In genomic region chr19:49857061-49857833, GRCh38 we compare ENCODE assay signal across 15 cellular contexts. TPM values are rescaled to one million over a fixed set of nuclear protein-coding genes. Genes with fewer than 3 reads are reported as not detected.
DNase-seq lines count a peak whose midpoint lies in the region; ATAC-seq, FAIRE-seq and TF ChIP-seq lines count a peak whose summit lies in the region.
"Had no signal": no experiment of that assay in that cellular context is flagged by ENCODE, and none has a peak within 500 bp of the region (broad histone marks: within the 10 kb centered on the region; RNA-seq: fewer than 3 reads in every experiment).

No MANE protein-coding gene starts in this region.

- no peak overlapping the region for H2BK120ac ChIP-seq in H9 (ENCODE audit: low read depth, low read length, poor library complexity, severe bottlenecking)
- H2BK120ac ChIP-seq in neuronal stem cell (ENCODE audit: low read depth, low read length): no peak overlapping the region

- H3K56ac ChIP-seq in H9 (ENCODE audit: insufficient read length, low read depth, low read length): no peak overlapping the region

- H3K9me3 ChIP-seq in H9 (ENCODE audit: control insufficient read depth, low read depth, low read length): no peaks in the 10 kb centered on the region
- no peaks in the 10 kb centered on the region for H3K9me3 ChIP-seq in K562 (replicated peaks; ENCODE audit: control insufficient read depth, insufficient read depth, low read depth, low read length)
- H3K9me3 ChIP-seq in neuronal stem cell (replicated peaks in 1 of 2; ENCODE audit: control insufficient read depth in 2 of 2, insufficient read depth in 1 of 2, low read depth in 1 of 2, low read length in 2 of 2): no peaks in the 10 kb centered on the region
- H3K9me3 ChIP-seq in lower lobe of right lung: no peaks in the 10 kb centered on the region
- H3K9me3 ChIP-seq: BLaER1 treated with 17β-estradiol and CSF1 and Interleukin-3, amounts not matched to agents 10 nM and 100 nM; left lung had no signal

- peaks cover 2% of the 10 kb centered on the region; the same call in 1 of the 2 replicates for H3K27me3 Mint-ChIP-seq in H9 (ENCODE audit: low read depth)
- H3K27me3 Mint-ChIP-seq: activated CD4-positive, alpha-beta memory T cell treated with anti-CD3 and anti-CD28 coated beads for 36 hours had no signal

- H3K9ac ChIP-seq in H9 (ENCODE audit: extremely low read depth, insufficient read length, low read length) (no peak overlapping the region), K562 (ENCODE audit: insufficient read depth in 1 of 2, low read depth in 2 of 2, low read length in 2 of 2) (peak overlapping the region in 1 of 2 experiments; percentile 24; a peak in 1 of 4 replicates), neuronal stem cell (ENCODE audit: low read depth, low read length, poor library complexity) (peak overlapping the region; percentile 70)

- no peak for FAIRE-seq in K562 (lab: Jason Lieb, UNC)

- H2BK15ac ChIP-seq in H9 (ENCODE audit: low read depth, low read length) (no peak overlapping the region), neuronal stem cell (ENCODE audit: low read length) (no peak overlapping the region)

- no peak overlapping the region for H3K4ac ChIP-seq in H9 (ENCODE audit: low read depth, low read length)
- no peak overlapping the region for H3K4ac ChIP-seq in neuronal stem cell (ENCODE audit: low read length)

- H3K14ac ChIP-seq in H9 (ENCODE audit: insufficient read depth, low read length): no peak overlapping the region; the same call in 1 of the 2 replicates
- no peak overlapping the region for H3K14ac ChIP-seq in neuronal stem cell (ENCODE audit: low read length)

- H2AFZ ChIP-seq in H9 (ENCODE audit: low read length): no peak overlapping the region
- H2AFZ ChIP-seq in K562 (ENCODE audit: low read depth, low read length): no peak overlapping the region
- no peak overlapping the region for H2AFZ ChIP-seq in neuronal stem cell (ENCODE audit: low read length)

- H4K8ac ChIP-seq in H9 (replicated peaks; ENCODE audit: insufficient read length, low read depth, low read length) (no peak overlapping the region), neuronal stem cell (ENCODE audit: low read depth, low read length) (no peak overlapping the region)

- POLR2A ChIA-PET in K562 (lab: Yijun Ruan, JAX): interaction anchor here (0.9 to 1.8 kb wide), 4 partner anchors 8 to 19 kb away, joined by 3 to 7 read pairs (median 4); no protein-coding TSS in a partner anchor

- CTCF ChIA-PET in K562 (lab: Yijun Ruan, JAX; ENCODE audit: low intra/inter-chr PET ratio): no interaction called here

- H4K91ac ChIP-seq in H9 (ENCODE audit: insufficient read length, low read depth, low read length) (no peak overlapping the region), neuronal stem cell (ENCODE audit: low read depth, low read length, poor library complexity) (no peak overlapping the region)

- H3K4me2 ChIP-seq in H9 (ENCODE audit: insufficient read depth, insufficient read length, low read length): no peak overlapping the region
- H3K4me2 ChIP-seq in K562 (ENCODE audit: insufficient read depth, low read length): no peak overlapping the region
- H3K4me2 ChIP-seq in neuronal stem cell (ENCODE audit: insufficient read depth, low read length, poor library complexity, severe bottlenecking): no peak overlapping the region
- H3K4me2 ChIP-seq: BLaER1 treated with 17β-estradiol and CSF1 and Interleukin-3, amounts not matched to agents 10 nM and 100 nM had no signal

- peak overlapping the region in 1 of 3 experiments; percentile 80; a peak in 3 of 7 replicates for H3K27ac Mint-ChIP-seq in H9
- H3K27ac Mint-ChIP-seq: activated CD4-positive, alpha-beta memory T cell treated with anti-CD3 and anti-CD28 coated beads for 36 hours had no signal

- no peaks in the 10 kb centered on the region for H3K9me3 Mint-ChIP-seq in H9
- H3K9me3 Mint-ChIP-seq: activated CD4-positive, alpha-beta memory T cell treated with anti-CD3 and anti-CD28 coated beads for 36 hours had no signal

- H4K20me1 ChIP-seq in H9 (ENCODE audit: control insufficient read depth, insufficient read depth, insufficient read length) (peaks cover 6% of the 10 kb centered on the region), K562 (replicated peaks; ENCODE audit: control insufficient read depth, insufficient read depth, low read length) (peaks cover 23% of the 10 kb centered on the region)

- ATAC-seq in K562: 0 out of 3 replicates have a peak, but pooled peaks have one; percentile 1
- ATAC-seq in lower lobe of right lung: no peak
- no peak for ATAC-seq in HG03460 (IDR thresholded peaks at IDR 0.05; ENCODE audit: unreplicated experiment)
- ATAC-seq in HG03521 (IDR thresholded peaks at IDR 0.05; ENCODE audit: unreplicated experiment): no peak
- ATAC-seq: left lung had no signal

- no peak overlapping the region for H3K23ac ChIP-seq in H9 (ENCODE audit: insufficient read length, low read depth, low read length)
- peak overlapping the region; percentile 80 for H3K23ac ChIP-seq in neuronal stem cell (ENCODE audit: low read depth, low read length, poor library complexity)

- peaks cover 15 to 25% of the 10 kb centered on the region in 2 experiments for H3K4me1 Mint-ChIP-seq in H9

- H3K23me2 ChIP-seq in H9 (ENCODE audit: insufficient read length, low read depth, low read length, poor library complexity, severe bottlenecking): peaks cover under 1% of the 10 kb centered on the region

- no peak overlapping the region for H3K4me3 Mint-ChIP-seq in H9
- H3K4me3 Mint-ChIP-seq: activated CD4-positive, alpha-beta memory T cell treated with anti-CD3 and anti-CD28 coated beads for 36 hours had no signal

- H2BK12ac ChIP-seq in H9 (ENCODE audit: insufficient read length, low read depth, low read length): no peak overlapping the region
- no peak overlapping the region for H2BK12ac ChIP-seq in neuronal stem cell (ENCODE audit: low read length)

- peak; percentile 40 for DNase-seq in D341Med (ENCODE audit: low spot score)
- peak; percentile 48 for DNase-seq in H9
- DNase-seq in K562 (ENCODE audit: extremely low read depth in 1 of 4, low spot score in 3 of 4): no peak
- DNase-seq in neuronal stem cell (ENCODE audit: low spot score): no peak
- no peak for DNase-seq in lower lobe of right lung
- DNase-seq: activated CD4-positive, alpha-beta memory T cell treated with anti-CD3 and anti-CD28 coated beads for 36 hours; foreskin fibroblast; KG1; NCI-H1092; NCI-H2171; stimulated activated CD4-positive, alpha-beta T cell treated with anti-CD3 and anti-CD28 coated beads, Interleukin-15, amount 100 ng/mL, for 24 hours had no signal

- peaks cover 6% of the 10 kb centered on the region for H3K9me1 ChIP-seq in K562 (ENCODE audit: control insufficient read depth, insufficient read depth, low read length)

- H3K4me3 ChIP-seq in K562: no peak overlapping the region
- H3K4me3 ChIP-seq in neuronal stem cell (ENCODE audit: low read length in 2 of 2): no peak overlapping the region
- no peak overlapping the region for H3K4me3 ChIP-seq in lower lobe of right lung
- H3K4me3 ChIP-seq: BLaER1 treated with 17β-estradiol and CSF1 and Interleukin-3, amounts not matched to agents 10 nM and 100 nM; left lung had no signal

- H2BK5ac ChIP-seq in H9 (ENCODE audit: insufficient read length, low read length) (no peak overlapping the region), neuronal stem cell (ENCODE audit: low read length) (no peak overlapping the region)

- H3K18ac ChIP-seq in H9 (ENCODE audit: insufficient read length, low read depth, low read length): no peak overlapping the region
- no peak overlapping the region for H3K18ac ChIP-seq in neuronal stem cell (ENCODE audit: low read length)

- H2AK5ac ChIP-seq in H9 (ENCODE audit: insufficient read length, low read length): no peak overlapping the region
- no peak overlapping the region for H2AK5ac ChIP-seq in neuronal stem cell (ENCODE audit: low read depth, low read length)

- H3K36me3 ChIP-seq in K562 (ENCODE audit: control insufficient read depth, insufficient read depth, low read length) (peaks cover 90% of the 10 kb centered on the region), neuronal stem cell (replicated peaks in 1 of 2; ENCODE audit: control insufficient read depth in 2 of 2, insufficient read depth in 2 of 2, low read length in 2 of 2) (peaks cover 72 to 95% of the 10 kb centered on the region in 2 donors), lower lobe of right lung (peaks cover 73% of the 10 kb centered on the region)

- H2BK20ac ChIP-seq in H9 (ENCODE audit: low read depth, low read length, poor library complexity, severe bottlenecking): no peak overlapping the region

- H3K79me2 ChIP-seq in H9 (ENCODE audit: insufficient read depth, low read length) (peaks cover 9% of the 10 kb centered on the region; the same call in 1 of the 2 replicates), K562 (ENCODE audit: control insufficient read depth, insufficient read depth, low read length) (peaks cover 25% of the 10 kb centered on the region)

- H3K27me3 ChIP-seq in H9 (ENCODE audit: insufficient read depth, low read length) (no peaks in the 10 kb centered on the region), K562 (ENCODE audit: control insufficient read depth in 2 of 2, insufficient read depth in 2 of 2, low read length in 2 of 2) (no peaks in the 10 kb centered on the region), neuronal stem cell (ENCODE audit: control insufficient read depth in 3 of 3, insufficient read depth in 3 of 3, low read depth in 1 of 3, low read length in 3 of 3) (no peaks in the 10 kb centered on the region), lower lobe of right lung (ENCODE audit: low read depth) (no peaks in the 10 kb centered on the region)
- H3K27me3 ChIP-seq: BLaER1 treated with 17β-estradiol and CSF1 and Interleukin-3, amounts not matched to agents 10 nM and 100 nM had no signal

- in situ Hi-C loops in K562 (cut with MboI): no loop called here

- TF ChIP-seq CTCF in H9 (conservative IDR thresholded peaks at IDR 0.05) (no peak), K562 (IDR thresholded peaks at IDR 0.05 in 2 of 3, conservative IDR thresholded peaks at IDR 0.05 in 1 of 3; ENCODE audit: insufficient read depth in 2 of 3, low read depth in 1 of 3, low read length in 3 of 3) (no peak), lower lobe of right lung (IDR thresholded peaks at IDR 0.05) (no peak)

- no peak overlapping the region for H4K5ac ChIP-seq in H9 (ENCODE audit: insufficient read length, low read depth, low read length)

- no peaks in the 10 kb centered on the region for H3K4me1 ChIP-seq in H9 (ENCODE audit: insufficient read depth, low read length)
- H3K4me1 ChIP-seq in K562 (replicated peaks in 1 of 2; ENCODE audit: control insufficient read depth in 2 of 2, insufficient read depth in 2 of 2, low read length in 2 of 2): peaks cover 7 to 83% of the 10 kb centered on the region in 2 experiments
- peaks cover 6 to 9% of the 10 kb centered on the region in 2 donors for H3K4me1 ChIP-seq in neuronal stem cell (ENCODE audit: control insufficient read depth in 2 of 2, insufficient read depth in 1 of 2, low read depth in 1 of 2, low read length in 2 of 2)
- H3K4me1 ChIP-seq in lower lobe of right lung: peaks cover 18% of the 10 kb centered on the region

- TF ChIP-seq POLR2A in K562 (conservative IDR thresholded peaks at IDR 0.05): peak; percentile 51

- H3K79me1 ChIP-seq in H9 (ENCODE audit: insufficient read depth, low read depth, low read length, poor library complexity, severe bottlenecking) (peaks cover 11% of the 10 kb centered on the region), neuronal stem cell (ENCODE audit: low read depth, low read length) (peaks cover 24% of the 10 kb centered on the region)

- intact Hi-C loops in K562 (cut with micrococcal nuclease) (no loop called here), lower lobe of right lung (cut with DNase I) (no loop called here)

- no peak overlapping the region for H3T11ph ChIP-seq in H9 (ENCODE audit: low read length)

- H3K27ac ChIP-seq in H9 (ENCODE audit: insufficient read length, low read depth, low read length) (no peak overlapping the region), K562 (ENCODE audit: extremely low read depth, low read depth, low read length) (no peak overlapping the region), neuronal stem cell (replicated peaks; ENCODE audit: low read length) (no peak overlapping the region), lower lobe of right lung (no peak overlapping the region)
- H3K27ac ChIP-seq: left lung had no signal

- BruUV-seq in K562 (replicated peaks; lab: Mats Ljungman, UMichigan): no TSS peak

- H3K36me3 Mint-ChIP-seq in H9 (ENCODE audit: insufficient read depth in 1 of 3, low read depth in 3 of 3): peaks cover 21 to 75% (median 68%) of the 10 kb centered on the region in 3 experiments

- no CpG with 5 or more reads among the region's 26 CpGs for WGBS in H9 (ENCODE audit: extremely low coverage, insufficient read length, low lambda C conversion rate)
- 92% methylated on average over 25 of the region's 26 CpGs for WGBS in K562 (ENCODE audit: insufficient coverage, low coverage, missing lambda C conversion rate)
- WGBS in neuronal stem cell (ENCODE audit: extremely low coverage in 2 of 2, insufficient read length in 2 of 2, insufficient replicate concordance in 1 of 2), 2 donors: no CpG with 5 or more reads among the region's 26 CpGs

- no peak for TF ChIP-seq RAD21 in K562 (CRISPR knock-in tag; conservative IDR thresholded peaks at IDR 0.05 in 1 of 2, IDR thresholded peaks at IDR 0.05 in 1 of 2)

- TF ChIP-seq EP300 in K562 (IDR thresholded peaks at IDR 0.05; ENCODE audit: low read length): no peak

RNA-seq across cellular contexts. Expression of gene PTOV1, which starts 6.3 kb away (rescaled TPM):
- total RNA-seq in H9 (2021) (309 and 317 TPM in 2 replicates), K562 (2014; rRNA removed) (61.3 and 79.5 TPM in 2 replicates), K562 (2014; rRNA removed; fragmentation: Illumina TruSeq; extraction: Trizol) (14.0 and 23.3 TPM in 2 replicates), K562 (2015; rRNA removed; fragmentation: Illumina TruSeq; extraction: Trizol) (43.5 and 44.6 TPM in 2 replicates), K562 (2021) (156 and 169 TPM in 2 replicates), lower lobe of right lung (124 TPM)
- total RNA-seq in K562 (2011; cell fraction: chromatin; rRNA removed; ENCODE audit: low replicate concordance): 128 and 364 TPM in 2 replicates
- 274 and 281 TPM in 2 replicates for total RNA-seq in K562 (2011; cell fraction: nucleolus; rRNA removed)
- 195 and 218 TPM in 2 replicates for total RNA-seq in K562 (2011; cell fraction: nucleoplasm; rRNA removed)
- polyA plus RNA-seq in K562 (2011; rRNA removed) (33.0 and 58.6 TPM in 2 replicates), K562 (2014; fragmentation: Illumina TruSeq; extraction: Trizol) (61.7 and 81.3 TPM in 2 replicates), K562 (2014; fragmentation: Nextera tagmentation; extraction: Ambion mirVana) (1 to 10 TPM; 4.9 to 9.3 TPM), K562 (2014; rRNA removed) (68.1 and 75.0 TPM in 2 replicates)
- 39.8 and 67.6 TPM in 2 replicates for polyA plus RNA-seq in K562 (2011; cell fraction: cytosol; rRNA removed)
- 302 and 359 TPM in 2 replicates for polyA plus RNA-seq in K562 (2011; cell fraction: nucleus; rRNA removed)
- polyA plus RNA-seq in K562 (2012): 104 and 153 TPM in 2 replicates
- 22.8 and 25.3 TPM in 2 replicates for polyA minus RNA-seq in K562 (2011; rRNA and poly(A)+ RNA removed)
- 60.9 and 84.8 TPM in 2 replicates for polyA minus RNA-seq in K562 (2011; cell fraction: cytosol; rRNA and poly(A)+ RNA removed)
- polyA minus RNA-seq in K562 (2011; cell fraction: nucleus; rRNA and poly(A)+ RNA removed): 81.6 and 99.6 TPM in 2 replicates
- polyA plus RNA-seq in neuronal stem cell (2013, experiment 1 of 2): 316 TPM
- polyA plus RNA-seq in neuronal stem cell (2013, experiment 2 of 2): 321 TPM

RNA-seq across cellular contexts. Expression of gene PNKP, which starts 10.1 kb away (rescaled TPM):
- total RNA-seq in H9 (2021) (144 and 157 TPM in 2 replicates), K562 (2014; rRNA removed) (56.0 and 59.3 TPM in 2 replicates), K562 (2014; rRNA removed; fragmentation: Illumina TruSeq; extraction: Trizol) (12.3 and 18.1 TPM in 2 replicates), K562 (2015; rRNA removed; fragmentation: Illumina TruSeq; extraction: Trizol) (25.3 and 29.4 TPM in 2 replicates), K562 (2021) (84.9 and 85.4 TPM in 2 replicates), lower lobe of right lung (78.0 TPM)
- total RNA-seq in K562 (2011; cell fraction: chromatin; rRNA removed; ENCODE audit: low replicate concordance): 168 and 404 TPM in 2 replicates
- 252 and 258 TPM in 2 replicates for total RNA-seq in K562 (2011; cell fraction: nucleolus; rRNA removed)
- total RNA-seq in K562 (2011; cell fraction: nucleoplasm; rRNA removed): 178 and 185 TPM in 2 replicates
- polyA plus RNA-seq in K562 (2011; rRNA removed) (13.7 and 21.3 TPM in 2 replicates), K562 (2014; fragmentation: Illumina TruSeq; extraction: Trizol) (26.7 and 30.0 TPM in 2 replicates), K562 (2014; fragmentation: Nextera tagmentation; extraction: Ambion mirVana) (1 to 10 TPM; 2.8 to 3.1 TPM), K562 (2014; rRNA removed) (64.0 and 71.3 TPM in 2 replicates)
- polyA plus RNA-seq in K562 (2011; cell fraction: cytosol; rRNA removed): 12.2 and 25.9 TPM in 2 replicates
- 123 and 164 TPM in 2 replicates for polyA plus RNA-seq in K562 (2011; cell fraction: nucleus; rRNA removed)
- polyA plus RNA-seq in K562 (2012): 56.7 and 64.2 TPM in 2 replicates
- polyA minus RNA-seq in K562 (2011; rRNA and poly(A)+ RNA removed): 6.7 and 8.2 TPM in 2 replicates
- 22.8 and 136 TPM in 2 replicates for polyA minus RNA-seq in K562 (2011; cell fraction: cytosol; rRNA and poly(A)+ RNA removed)
- polyA minus RNA-seq in K562 (2011; cell fraction: nucleus; rRNA and poly(A)+ RNA removed): 48.2 and 49.9 TPM in 2 replicates
- polyA plus RNA-seq in neuronal stem cell (2013, experiment 1 of 2): 56.3 TPM
- polyA plus RNA-seq in neuronal stem cell (2013, experiment 2 of 2): 62.9 TPM

RNA-seq across cellular contexts. Expression of gene AKT1S1, which starts 19.9 kb away (rescaled TPM):
- total RNA-seq in H9 (2021) (43.5 and 44.6 TPM in 2 replicates), K562 (2014; rRNA removed) (25.7 and 33.8 TPM in 2 replicates), K562 (2014; rRNA removed; fragmentation: Illumina TruSeq; extraction: Trizol) (5.7 and 6.9 TPM in 2 replicates), K562 (2015; rRNA removed; fragmentation: Illumina TruSeq; extraction: Trizol) (13.5 and 14.4 TPM in 2 replicates), K562 (2021) (50.1 and 50.3 TPM in 2 replicates), lower lobe of right lung (29.7 TPM)
- 24.5 and 49.9 TPM in 2 replicates for total RNA-seq in K562 (2011; cell fraction: chromatin; rRNA removed; ENCODE audit: low replicate concordance)
- 34.3 and 39.9 TPM in 2 replicates for total RNA-seq in K562 (2011; cell fraction: nucleolus; rRNA removed)
- 26.9 and 29.9 TPM in 2 replicates for total RNA-seq in K562 (2011; cell fraction: nucleoplasm; rRNA removed)
- polyA plus RNA-seq in K562 (2011; rRNA removed) (17.1 and 22.4 TPM in 2 replicates), K562 (2014; fragmentation: Illumina TruSeq; extraction: Trizol) (39.0 and 40.7 TPM in 2 replicates), K562 (2014; fragmentation: Nextera tagmentation; extraction: Ambion mirVana) (1 to 10 TPM; 1.2 TPM), K562 (2014; rRNA removed) (38.2 and 45.4 TPM in 2 replicates)
- polyA plus RNA-seq in K562 (2011; cell fraction: cytosol; rRNA removed): 34.5 and 68.9 TPM in 2 replicates
- 33.2 and 55.4 TPM in 2 replicates for polyA plus RNA-seq in K562 (2011; cell fraction: nucleus; rRNA removed)
- polyA plus RNA-seq in K562 (2012): 31.8 and 37.6 TPM in 2 replicates
- polyA minus RNA-seq in K562 (2011; rRNA and poly(A)+ RNA removed): 7.8 and 10.3 TPM in 2 replicates
- 17.4 and 21.4 TPM in 2 replicates for polyA minus RNA-seq in K562 (2011; cell fraction: cytosol; rRNA and poly(A)+ RNA removed)
- 18.2 and 22.4 TPM in 2 replicates for polyA minus RNA-seq in K562 (2011; cell fraction: nucleus; rRNA and poly(A)+ RNA removed)
- 45.3 TPM for polyA plus RNA-seq in neuronal stem cell (2013, experiment 1 of 2)
- polyA plus RNA-seq in neuronal stem cell (2013, experiment 2 of 2): 42.9 TPM

RNA-seq across cellular contexts. Expression of gene TBC1D17, which starts 20.3 kb away (rescaled TPM):
- total RNA-seq in H9 (2021) (33.6 and 33.9 TPM in 2 replicates), K562 (2014; rRNA removed) (3.8 and 6.8 TPM in 2 replicates), K562 (2014; rRNA removed; fragmentation: Illumina TruSeq; extraction: Trizol) (2.6 and 3.2 TPM in 2 replicates), K562 (2015; rRNA removed; fragmentation: Illumina TruSeq; extraction: Trizol) (2.4 and 3.5 TPM in 2 replicates), K562 (2021) (14.2 and 16.0 TPM in 2 replicates), lower lobe of right lung (53.1 TPM)
- 34.8 and 78.7 TPM in 2 replicates for total RNA-seq in K562 (2011; cell fraction: chromatin; rRNA removed; ENCODE audit: low replicate concordance)
- 40.9 and 43.4 TPM in 2 replicates for total RNA-seq in K562 (2011; cell fraction: nucleolus; rRNA removed)
- 33.2 and 34.5 TPM in 2 replicates for total RNA-seq in K562 (2011; cell fraction: nucleoplasm; rRNA removed)
- polyA plus RNA-seq in K562 (2011; rRNA removed) (7.4 and 10.5 TPM in 2 replicates), K562 (2014; fragmentation: Illumina TruSeq; extraction: Trizol) (8.7 and 11.7 TPM in 2 replicates), K562 (2014; fragmentation: Nextera tagmentation; extraction: Ambion mirVana) (under 1 TPM; 0.42 to 0.46 TPM), K562 (2014; rRNA removed) (14.7 and 18.2 TPM in 2 replicates)
- 8.7 and 14.7 TPM in 2 replicates for polyA plus RNA-seq in K562 (2011; cell fraction: cytosol; rRNA removed)
- polyA plus RNA-seq in K562 (2011; cell fraction: nucleus; rRNA removed): 33.2 and 48.4 TPM in 2 replicates
- polyA plus RNA-seq in K562 (2012): 15.8 and 16.9 TPM in 2 replicates
- polyA minus RNA-seq in K562 (2011; rRNA and poly(A)+ RNA removed): 5.7 and 7.2 TPM in 2 replicates
- 9.1 and 9.2 TPM in 2 replicates for polyA minus RNA-seq in K562 (2011; cell fraction: cytosol; rRNA and poly(A)+ RNA removed)
- polyA minus RNA-seq in K562 (2011; cell fraction: nucleus; rRNA and poly(A)+ RNA removed): 12.3 and 15.3 TPM in 2 replicates
- polyA plus RNA-seq in neuronal stem cell (2013, experiment 1 of 2): 29.5 TPM
- 29.9 TPM for polyA plus RNA-seq in neuronal stem cell (2013, experiment 2 of 2)

RNA-seq across cellular contexts. Expression of gene MED25, which starts 39.2 kb away (rescaled TPM):
- total RNA-seq in H9 (2021) (76.7 and 77.5 TPM in 2 replicates), K562 (2014; rRNA removed) (19.3 and 30.1 TPM in 2 replicates), K562 (2014; rRNA removed; fragmentation: Illumina TruSeq; extraction: Trizol) (15.7 and 17.1 TPM in 2 replicates), K562 (2015; rRNA removed; fragmentation: Illumina TruSeq; extraction: Trizol) (14.5 and 16.0 TPM in 2 replicates), K562 (2021) (83.5 and 93.9 TPM in 2 replicates), lower lobe of right lung (65.8 TPM)
- 109 and 190 TPM in 2 replicates for total RNA-seq in K562 (2011; cell fraction: chromatin; rRNA removed; ENCODE audit: low replicate concordance)
- total RNA-seq in K562 (2011; cell fraction: nucleolus; rRNA removed): 97.8 and 99.2 TPM in 2 replicates
- 109 and 111 TPM in 2 replicates for total RNA-seq in K562 (2011; cell fraction: nucleoplasm; rRNA removed)
- polyA plus RNA-seq in K562 (2011; rRNA removed) (23.0 and 31.0 TPM in 2 replicates), K562 (2014; fragmentation: Illumina TruSeq; extraction: Trizol) (56.7 and 72.9 TPM in 2 replicates), K562 (2014; fragmentation: Nextera tagmentation; extraction: Ambion mirVana) (1 to 10 TPM; 4.1 to 4.4 TPM), K562 (2014; rRNA removed) (37.8 and 40.3 TPM in 2 replicates)
- 18.3 and 19.6 TPM in 2 replicates for polyA plus RNA-seq in K562 (2011; cell fraction: cytosol; rRNA removed)
- polyA plus RNA-seq in K562 (2011; cell fraction: nucleus; rRNA removed): 111 and 131 TPM in 2 replicates
- 57.3 and 63.8 TPM in 2 replicates for polyA plus RNA-seq in K562 (2012)
- polyA minus RNA-seq in K562 (2011; rRNA and poly(A)+ RNA removed): 20.8 and 22.4 TPM in 2 replicates
- 35.9 and 50.9 TPM in 2 replicates for polyA minus RNA-seq in K562 (2011; cell fraction: cytosol; rRNA and poly(A)+ RNA removed)
- polyA minus RNA-seq in K562 (2011; cell fraction: nucleus; rRNA and poly(A)+ RNA removed): 38.8 and 53.6 TPM in 2 replicates
- polyA plus RNA-seq in neuronal stem cell (2013, experiment 1 of 2): 63.1 TPM
- polyA plus RNA-seq in neuronal stem cell (2013, experiment 2 of 2): 64.7 TPM

Comparison
In these comparisons a context has a peak if more than half of its experiments do, and no peak if none do; other contexts are left out.
1. DNase-seq: peak in D341Med (single experiment) and H9 (single experiment); none in K562 (0 of 4), neuronal stem cell (single experiment) and lower lobe of right lung (single experiment).